In genomic region chr12:130787445-130788410, GRCh38 we compare ENCODE assay signal across 13 cellular contexts. TPM values are rescaled to one million over a fixed set of nuclear protein-coding genes. Genes with fewer than 3 reads are reported as not detected.
DNase-seq lines count a peak whose midpoint lies in the region; ATAC-seq, FAIRE-seq and TF ChIP-seq lines count a peak whose summit lies in the region.
"Had no signal": no experiment of that assay in that cellular context is flagged by ENCODE, and none has a peak within 500 bp of the region (broad histone marks: within the 10 kb centered on the region; RNA-seq: fewer than 3 reads in every experiment).

No MANE protein-coding gene starts in this region.

- H3K27me3 ChIP-seq in H7 (ENCODE audit: control insufficient read depth, insufficient read depth, low read length) = no peaks in the 10 kb centered on the region; the same call in 1 of the 2 replicates
- no peaks in the 10 kb centered on the region for H3K27me3 ChIP-seq in neuronal stem cell (ENCODE audit: control insufficient read depth in 3 of 3, insufficient read depth in 3 of 3, low read depth in 1 of 3, low read length in 3 of 3)
- H3K27me3 ChIP-seq: SJSA1, upper lobe of left lung had no signal

- peak overlapping the region; percentile 69 for H2AFZ ChIP-seq in neuronal stem cell (ENCODE audit: low read length)

- TF ChIP-seq CTCF in astrocyte of the spinal cord (IDR thresholded peaks at IDR 0.05; ENCODE audit: low read depth, low read length) = no peak

- peak overlapping the region; percentile 60 for H2BK15ac ChIP-seq in neuronal stem cell (ENCODE audit: low read length)

- H3K9me3 ChIP-seq in neuronal stem cell (replicated peaks in 1 of 2; ENCODE audit: control insufficient read depth in 2 of 2, insufficient read depth in 1 of 2, low read depth in 1 of 2, low read length in 2 of 2) = peaks cover 0 to 13% of the 10 kb centered on the region in 2 donors
- H3K9me3 ChIP-seq: SJSA1 had no signal

- ATAC-seq in GM21423 (IDR thresholded peaks at IDR 0.05; ENCODE audit: unreplicated experiment) = no peak
- ATAC-seq: activated CD8-positive, alpha-beta T cell treated with anti-CD3 and anti-CD28 coated beads for 36 hours had no signal

- no peak overlapping the region for H3K9ac ChIP-seq in neuronal stem cell (ENCODE audit: low read depth, low read length, poor library complexity)

- no peaks in the 10 kb centered on the region for H3K79me1 ChIP-seq in neuronal stem cell (ENCODE audit: low read depth, low read length)

- H2AK5ac ChIP-seq in neuronal stem cell (ENCODE audit: low read depth, low read length) = peak overlapping the region; percentile 67

- H3K4me2 ChIP-seq in neuronal stem cell (ENCODE audit: insufficient read depth, low read length, poor library complexity, severe bottlenecking) = peak overlapping the region; percentile 65

- H2BK5ac ChIP-seq in neuronal stem cell (ENCODE audit: low read length) = no peak overlapping the region

- H2BK12ac ChIP-seq in neuronal stem cell (ENCODE audit: low read length) = no peak overlapping the region

- H3K23ac ChIP-seq in neuronal stem cell (ENCODE audit: low read depth, low read length, poor library complexity) = peak overlapping the region; percentile 71

- H3K18ac ChIP-seq in neuronal stem cell (ENCODE audit: low read length) = peak overlapping the region; percentile 94

- H3K4me3 ChIP-seq in H7 (ENCODE audit: insufficient read depth, low read depth, low read length) (no peak overlapping the region), astrocyte of the spinal cord (ENCODE audit: low read depth, low read length) (no peak overlapping the region), neuronal stem cell (ENCODE audit: low read length in 2 of 2) (no peak overlapping the region)
- H3K4me3 ChIP-seq: SJSA1, upper lobe of left lung had no signal

- H4K8ac ChIP-seq in neuronal stem cell (ENCODE audit: low read depth, low read length) = no peak overlapping the region

- H2BK120ac ChIP-seq in neuronal stem cell (ENCODE audit: low read depth, low read length) = peak overlapping the region; percentile 66

- WGBS in neuronal stem cell (ENCODE audit: extremely low coverage in 2 of 2, insufficient read length in 2 of 2, insufficient replicate concordance in 1 of 2), 2 donors = no CpG with 5 or more reads among the region's 35 CpGs

- H3K36me3 ChIP-seq in H7 (replicated peaks; ENCODE audit: control insufficient read depth, insufficient read depth, low read length) = peaks cover 2% of the 10 kb centered on the region; the same call in 1 of the 2 replicates
- H3K36me3 ChIP-seq in neuronal stem cell (replicated peaks in 1 of 2; ENCODE audit: control insufficient read depth in 2 of 2, insufficient read depth in 2 of 2, low read length in 2 of 2) = peaks cover 2 to 10% of the 10 kb centered on the region in 2 donors

- DNase-seq in H7 (peak; percentile 90), astrocyte of the spinal cord (ENCODE audit: low read depth, low spot score) (peak; percentile 76), fibroblast of the conjunctiva (ENCODE audit: low read depth) (peak; percentile 56), neuronal stem cell (ENCODE audit: low spot score) (peak; percentile 48), NCI-H2196 (lab: John Stamatoyannopoulos, UW; ENCODE audit: unreplicated experiment) (no peak), GM19239 (ENCODE audit: insufficient read length, low spot score) (no peak)
- DNase-seq in stimulated activated CD4-positive, alpha-beta T cell treated with anti-CD3 and anti-CD28 coated beads, Interleukin-4, amount 100 ng/mL, for 24 hours = no peak
- DNase-seq: activated CD8-positive, alpha-beta T cell treated with anti-CD3 and anti-CD28 coated beads for 36 hours; DMS 273 treated with DMSO at 0.1 percent for 48 hours; NCI-H2081 treated with DMSO at 0.1 percent for 48 hours had no signal

- H4K91ac ChIP-seq in neuronal stem cell (ENCODE audit: low read depth, low read length, poor library complexity) = peak overlapping the region; percentile 85

- peak overlapping the region; percentile 38 for H3K4ac ChIP-seq in neuronal stem cell (ENCODE audit: low read length)

- FAIRE-seq in GM19239 (lab: Jason Lieb, UNC) = no peak

- peaks cover 19 to 41% of the 10 kb centered on the region in 2 donors for H3K4me1 ChIP-seq in neuronal stem cell (ENCODE audit: control insufficient read depth in 2 of 2, insufficient read depth in 1 of 2, low read depth in 1 of 2, low read length in 2 of 2)
- H3K4me1 ChIP-seq: SJSA1, upper lobe of left lung had no signal

- no peak overlapping the region for H3K14ac ChIP-seq in neuronal stem cell (ENCODE audit: low read length)

- H3K27ac ChIP-seq in neuronal stem cell (replicated peaks; ENCODE audit: low read length) = peak overlapping the region; percentile 72
- H3K27ac ChIP-seq: SJSA1, upper lobe of left lung had no signal

- in situ Hi-C loops in astrocyte of the spinal cord (cut with HindIII; ENCODE audit: low sequenced_read_pairs) = no loop called here

RNA-seq across cellular contexts. Expression of gene STX2, which starts 51.3 kb away (rescaled TPM):
- total RNA-seq in H7 (2014; rRNA removed; shearing (Covaris generic)) = 19.3 and 24.9 TPM in 2 replicates
- polyA plus RNA-seq in neuronal stem cell (2013, experiment 1 of 2) = 26.0 TPM
- 28.0 TPM for polyA plus RNA-seq in neuronal stem cell (2013, experiment 2 of 2)

Comparison
In these comparisons a context has a peak if more than half of its experiments do, and no peak if none do; other contexts are left out.
1. DNase-seq: peak in H7 (single experiment), astrocyte of the spinal cord (single experiment), fibroblast of the conjunctiva (single experiment) and neuronal stem cell (single experiment); none in NCI-H2196 (single experiment), stimulated activated CD4-positive, alpha-beta T cell treated with anti-CD3 and anti-CD28 coated beads, Interleukin-4, amount 100 ng/mL, for 24 hours (single experiment) and GM19239 (single experiment).